ENCODE assay signal across 10 cellular contexts in the genomic region with DNA sequence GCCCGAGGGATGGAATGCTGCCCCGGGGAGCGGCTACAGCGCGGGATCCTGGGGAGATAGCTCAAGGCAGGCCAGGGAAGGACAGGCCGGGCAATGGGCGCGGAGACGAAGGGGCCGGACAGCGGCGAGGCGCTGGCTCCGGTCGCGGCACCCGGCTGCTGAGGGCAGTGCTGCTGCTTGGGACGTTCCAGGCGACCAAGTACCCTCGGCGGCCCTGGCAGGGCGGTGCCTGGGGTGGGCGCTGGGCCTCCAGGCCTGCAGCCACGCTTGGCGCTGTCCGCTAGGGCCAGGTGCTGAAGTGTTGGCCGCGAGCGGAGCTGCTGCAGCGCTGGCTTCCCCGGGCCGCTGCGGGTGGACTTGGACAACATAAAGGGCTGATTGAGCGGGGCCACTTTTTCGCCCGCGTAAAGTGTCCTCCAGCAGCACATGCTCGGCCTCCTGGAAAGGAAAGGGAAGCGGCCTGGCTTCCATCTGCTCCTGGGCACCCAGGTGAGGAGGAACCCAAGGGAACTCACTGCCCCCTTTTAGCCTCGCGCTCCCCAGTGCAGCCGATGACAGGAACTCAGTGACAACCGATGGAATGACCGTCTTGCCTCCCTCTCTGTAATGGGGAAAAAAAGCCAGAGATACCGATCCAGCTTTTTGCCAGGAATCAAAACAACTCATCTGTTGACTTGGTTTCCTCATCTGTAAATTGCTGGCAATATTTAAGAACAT. TPM values are rescaled to one million over a fixed set of nuclear protein-coding genes. Genes with fewer than 3 reads are reported as not detected.
DNase-seq lines count a peak whose midpoint lies in the region; ATAC-seq and TF ChIP-seq lines count a peak whose summit lies in the region.
"Had no signal": no experiment of that assay in that cellular context is flagged by ENCODE, and none has a peak within 500 bp of the region (broad histone marks: within the 10 kb centered on the region; RNA-seq: fewer than 3 reads in every experiment).

No MANE protein-coding gene starts in this region.

- ATAC-seq in foreskin keratinocyte = peak; percentile 89
- ATAC-seq in GM18873 (IDR thresholded peaks at IDR 0.05; ENCODE audit: low FRiP score, unreplicated experiment) = no peak

- no peaks in the 10 kb centered on the region for H3K27me3 ChIP-seq in foreskin keratinocyte
- H3K27me3 ChIP-seq: BLaER1 treated with 17β-estradiol and CSF1 and Interleukin-3, amounts not matched to agents 10 nM and 100 nM had no signal

- H3K4me1 ChIP-seq in foreskin keratinocyte = no peaks in the 10 kb centered on the region
- H3K4me1 ChIP-seq: BLaER1 treated with 17β-estradiol and CSF1 and Interleukin-3, amounts not matched to agents 10 nM and 100 nM had no signal

- DNase-seq in activated T-cell treated with anti-CD3 and anti-CD28 coated beads for 24 hours (ENCODE audit: low read depth) (peak; percentile 10), activated T-cell treated with anti-CD3 and anti-CD28 coated beads for 4 hours (no peak), foreskin keratinocyte (peak in 1 of 2 donors; percentile 6), nucleus accumbens (lab: John Stamatoyannopoulos, UW) (peak in 47 of 56 donors; percentile 1 to 65 (median 22)), NCI-H345 (lab: John Stamatoyannopoulos, UW) (no peak)
- DNase-seq in activated CD4-positive, alpha-beta T cell treated with anti-CD3 and anti-CD28 coated beads, Interleukin-2, amount 50 U/mL, for 48 hours = peak; percentile 45 to 47
- no peak for DNase-seq in effector CD4-positive, alpha-beta T cell

- no peak overlapping the region for H3K27ac ChIP-seq in foreskin keratinocyte
- H3K27ac ChIP-seq: BLaER1 treated with 17β-estradiol and CSF1 and Interleukin-3, amounts not matched to agents 10 nM and 100 nM had no signal

- TF ChIP-seq CTCF in foreskin keratinocyte (conservative IDR thresholded peaks at IDR 0.05) = peak; percentile 17

RNA-seq across cellular contexts. Expression of a gene that starts 23.7 kb away (rescaled TPM):
- not detected in 2 replicates for total RNA-seq in foreskin keratinocyte
- polyA plus RNA-seq in foreskin keratinocyte = not detected in 2 replicates
- total RNA-seq: T-helper 2 cell treated with Interferon-gamma antibody and Interleukin-4, amounts not matched to agents 100 ng/mL and 5 ng/mL, for 36 hours had no signal

RNA-seq across cellular contexts. Expression of a gene that starts 53.4 kb away (rescaled TPM):
- 7.6 and 10.1 TPM in 2 replicates for total RNA-seq in foreskin keratinocyte
- polyA plus RNA-seq in foreskin keratinocyte = 4.0 and 8.0 TPM in 2 replicates

Comparison
In these comparisons a context has a peak if more than half of its experiments do, and no peak if none do; other contexts are left out.
1. DNase-seq: peak in activated T-cell treated with anti-CD3 and anti-CD28 coated beads for 24 hours (single experiment), activated CD4-positive, alpha-beta T cell treated with anti-CD3 and anti-CD28 coated beads, Interleukin-2, amount 50 U/mL, for 48 hours (2 of 2) and nucleus accumbens (47 of 56); none in activated T-cell treated with anti-CD3 and anti-CD28 coated beads for 4 hours (single experiment), effector CD4-positive, alpha-beta T cell (single experiment) and NCI-H345 (single experiment).